Comparison of ENCODE assay signal across 1 cellular context in genomic region chr12:112130461-112130998, GRCh38.
TF ChIP-seq lines count a peak whose summit lies in the region.

No MANE protein-coding gene starts in this region.

TF ChIP-seq in K562, 482 proteins besides CTCF, POLR2A, EP300 and RAD21 (continued from another document and continues in another):
- no peak for TF ChIP-seq ZBTB11 (CRISPR knock-in tag; IDR thresholded peaks at IDR 0.05)
- no peak for TF ChIP-seq ZNF184 (CRISPR knock-in tag; IDR thresholded peaks at IDR 0.05)
- TF ChIP-seq FOXP4 (CRISPR knock-in tag; IDR thresholded peaks at IDR 0.05; ENCODE audit: borderline replicate concordance) = no peak
- no peak for TF ChIP-seq MTA2 (IDR thresholded peaks at IDR 0.05; ENCODE audit: low read depth)
- TF ChIP-seq GTF2F1 (IDR thresholded peaks at IDR 0.05; ENCODE audit: low read depth, low read length) = no peak
- no peak for TF ChIP-seq HES1 (IDR thresholded peaks at IDR 0.05; ENCODE audit: low read depth)
- TF ChIP-seq YY1 (IDR thresholded peaks at IDR 0.05; ENCODE audit: borderline replicate concordance in 1 of 3, control insufficient read depth in 1 of 3, extremely low read depth in 1 of 3, insufficient read depth in 3 of 3, insufficient read length in 1 of 3, insufficient replicate concordance in 2 of 3, low read depth in 1 of 3, low read length in 2 of 3) = peak in 1 of 3 experiments; percentile 13
- no peak for TF ChIP-seq ZNF76 (CRISPR knock-in tag; IDR thresholded peaks at IDR 0.05; ENCODE audit: borderline replicate concordance)
- TF ChIP-seq, protein P1, sequence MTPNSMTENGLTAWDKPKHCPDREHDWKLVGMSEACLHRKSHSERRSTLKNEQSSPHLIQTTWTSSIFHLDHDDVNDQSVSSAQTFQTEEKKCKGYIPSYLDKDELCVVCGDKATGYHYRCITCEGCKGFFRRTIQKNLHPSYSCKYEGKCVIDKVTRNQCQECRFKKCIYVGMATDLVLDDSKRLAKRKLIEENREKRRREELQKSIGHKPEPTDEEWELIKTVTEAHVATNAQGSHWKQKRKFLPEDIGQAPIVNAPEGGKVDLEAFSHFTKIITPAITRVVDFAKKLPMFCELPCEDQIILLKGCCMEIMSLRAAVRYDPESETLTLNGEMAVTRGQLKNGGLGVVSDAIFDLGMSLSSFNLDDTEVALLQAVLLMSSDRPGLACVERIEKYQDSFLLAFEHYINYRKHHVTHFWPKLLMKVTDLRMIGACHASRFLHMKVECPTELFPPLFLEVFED (CRISPR knock-in tag; conservative IDR thresholded peaks at IDR 0.05) = no peak
- TF ChIP-seq, protein P2, sequence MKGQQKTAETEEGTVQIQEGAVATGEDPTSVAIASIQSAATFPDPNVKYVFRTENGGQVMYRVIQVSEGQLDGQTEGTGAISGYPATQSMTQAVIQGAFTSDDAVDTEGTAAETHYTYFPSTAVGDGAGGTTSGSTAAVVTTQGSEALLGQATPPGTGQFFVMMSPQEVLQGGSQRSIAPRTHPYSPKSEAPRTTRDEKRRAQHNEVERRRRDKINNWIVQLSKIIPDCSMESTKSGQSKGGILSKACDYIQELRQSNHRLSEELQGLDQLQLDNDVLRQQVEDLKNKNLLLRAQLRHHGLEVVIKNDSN (CRISPR knock-in tag; IDR thresholded peaks at IDR 0.05) = no peak
- TF ChIP-seq, protein P3, sequence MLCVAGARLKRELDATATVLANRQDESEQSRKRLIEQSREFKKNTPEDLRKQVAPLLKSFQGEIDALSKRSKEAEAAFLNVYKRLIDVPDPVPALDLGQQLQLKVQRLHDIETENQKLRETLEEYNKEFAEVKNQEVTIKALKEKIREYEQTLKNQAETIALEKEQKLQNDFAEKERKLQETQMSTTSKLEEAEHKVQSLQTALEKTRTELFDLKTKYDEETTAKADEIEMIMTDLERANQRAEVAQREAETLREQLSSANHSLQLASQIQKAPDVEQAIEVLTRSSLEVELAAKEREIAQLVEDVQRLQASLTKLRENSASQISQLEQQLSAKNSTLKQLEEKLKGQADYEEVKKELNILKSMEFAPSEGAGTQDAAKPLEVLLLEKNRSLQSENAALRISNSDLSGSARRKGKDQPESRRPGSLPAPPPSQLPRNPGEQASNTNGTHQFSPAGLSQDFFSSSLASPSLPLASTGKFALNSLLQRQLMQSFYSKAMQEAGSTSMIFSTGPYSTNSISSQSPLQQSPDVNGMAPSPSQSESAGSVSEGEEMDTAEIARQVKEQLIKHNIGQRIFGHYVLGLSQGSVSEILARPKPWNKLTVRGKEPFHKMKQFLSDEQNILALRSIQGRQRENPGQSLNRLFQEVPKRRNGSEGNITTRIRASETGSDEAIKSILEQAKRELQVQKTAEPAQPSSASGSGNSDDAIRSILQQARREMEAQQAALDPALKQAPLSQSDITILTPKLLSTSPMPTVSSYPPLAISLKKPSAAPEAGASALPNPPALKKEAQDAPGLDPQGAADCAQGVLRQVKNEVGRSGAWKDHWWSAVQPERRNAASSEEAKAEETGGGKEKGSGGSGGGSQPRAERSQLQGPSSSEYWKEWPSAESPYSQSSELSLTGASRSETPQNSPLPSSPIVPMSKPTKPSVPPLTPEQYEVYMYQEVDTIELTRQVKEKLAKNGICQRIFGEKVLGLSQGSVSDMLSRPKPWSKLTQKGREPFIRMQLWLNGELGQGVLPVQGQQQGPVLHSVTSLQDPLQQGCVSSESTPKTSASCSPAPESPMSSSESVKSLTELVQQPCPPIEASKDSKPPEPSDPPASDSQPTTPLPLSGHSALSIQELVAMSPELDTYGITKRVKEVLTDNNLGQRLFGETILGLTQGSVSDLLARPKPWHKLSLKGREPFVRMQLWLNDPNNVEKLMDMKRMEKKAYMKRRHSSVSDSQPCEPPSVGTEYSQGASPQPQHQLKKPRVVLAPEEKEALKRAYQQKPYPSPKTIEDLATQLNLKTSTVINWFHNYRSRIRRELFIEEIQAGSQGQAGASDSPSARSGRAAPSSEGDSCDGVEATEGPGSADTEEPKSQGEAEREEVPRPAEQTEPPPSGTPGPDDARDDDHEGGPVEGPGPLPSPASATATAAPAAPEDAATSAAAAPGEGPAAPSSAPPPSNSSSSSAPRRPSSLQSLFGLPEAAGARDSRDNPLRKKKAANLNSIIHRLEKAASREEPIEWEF (CRISPR knock-in tag; IDR thresholded peaks at IDR 0.05) = no peak
- TF ChIP-seq, protein P4, sequence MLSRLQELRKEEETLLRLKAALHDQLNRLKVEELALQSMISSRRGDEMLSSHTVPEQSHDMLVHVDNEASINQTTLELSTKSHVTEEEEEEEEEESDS (CRISPR knock-in tag; IDR thresholded peaks at IDR 0.05) = no peak
- no peak for TF ChIP-seq GTF2B (IDR thresholded peaks at IDR 0.05; ENCODE audit: extremely low read depth, insufficient read length)
- TF ChIP-seq NEUROD1 (IDR thresholded peaks at IDR 0.05; ENCODE audit: borderline replicate concordance, low read depth, low read length, partially characterized antibody) = no peak
- TF ChIP-seq, protein P5, sequence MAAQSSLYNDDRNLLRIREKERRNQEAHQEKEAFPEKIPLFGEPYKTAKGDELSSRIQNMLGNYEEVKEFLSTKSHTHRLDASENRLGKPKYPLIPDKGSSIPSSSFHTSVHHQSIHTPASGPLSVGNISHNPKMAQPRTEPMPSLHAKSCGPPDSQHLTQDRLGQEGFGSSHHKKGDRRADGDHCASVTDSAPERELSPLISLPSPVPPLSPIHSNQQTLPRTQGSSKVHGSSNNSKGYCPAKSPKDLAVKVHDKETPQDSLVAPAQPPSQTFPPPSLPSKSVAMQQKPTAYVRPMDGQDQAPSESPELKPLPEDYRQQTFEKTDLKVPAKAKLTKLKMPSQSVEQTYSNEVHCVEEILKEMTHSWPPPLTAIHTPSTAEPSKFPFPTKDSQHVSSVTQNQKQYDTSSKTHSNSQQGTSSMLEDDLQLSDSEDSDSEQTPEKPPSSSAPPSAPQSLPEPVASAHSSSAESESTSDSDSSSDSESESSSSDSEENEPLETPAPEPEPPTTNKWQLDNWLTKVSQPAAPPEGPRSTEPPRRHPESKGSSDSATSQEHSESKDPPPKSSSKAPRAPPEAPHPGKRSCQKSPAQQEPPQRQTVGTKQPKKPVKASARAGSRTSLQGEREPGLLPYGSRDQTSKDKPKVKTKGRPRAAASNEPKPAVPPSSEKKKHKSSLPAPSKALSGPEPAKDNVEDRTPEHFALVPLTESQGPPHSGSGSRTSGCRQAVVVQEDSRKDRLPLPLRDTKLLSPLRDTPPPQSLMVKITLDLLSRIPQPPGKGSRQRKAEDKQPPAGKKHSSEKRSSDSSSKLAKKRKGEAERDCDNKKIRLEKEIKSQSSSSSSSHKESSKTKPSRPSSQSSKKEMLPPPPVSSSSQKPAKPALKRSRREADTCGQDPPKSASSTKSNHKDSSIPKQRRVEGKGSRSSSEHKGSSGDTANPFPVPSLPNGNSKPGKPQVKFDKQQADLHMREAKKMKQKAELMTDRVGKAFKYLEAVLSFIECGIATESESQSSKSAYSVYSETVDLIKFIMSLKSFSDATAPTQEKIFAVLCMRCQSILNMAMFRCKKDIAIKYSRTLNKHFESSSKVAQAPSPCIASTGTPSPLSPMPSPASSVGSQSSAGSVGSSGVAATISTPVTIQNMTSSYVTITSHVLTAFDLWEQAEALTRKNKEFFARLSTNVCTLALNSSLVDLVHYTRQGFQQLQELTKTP (IDR thresholded peaks at IDR 0.05; ENCODE audit: low read depth in 1 of 2, partially characterized antibody in 2 of 2) = peak in 1 of 2 experiments; percentile 37
- no peak for TF ChIP-seq PATZ1 (CRISPR knock-in tag; IDR thresholded peaks at IDR 0.05; ENCODE audit: borderline replicate concordance)
- 0 out of 2 replicates have a peak, but pooled peaks have one; percentile 21 for TF ChIP-seq DPF2 (IDR thresholded peaks at IDR 0.05)
